Comparison of ENCODE assay signal across 3 cellular contexts in genomic region chr7:35716038-35716803, GRCh38.
TF ChIP-seq lines count a peak whose summit lies in the region.

No MANE protein-coding gene starts in this region.

TF ChIP-seq in GM12891, 5 proteins besides CTCF, POLR2A, EP300 and RAD21:
- TF ChIP-seq POLR2AphosphoS5 (IDR thresholded peaks at IDR 0.05; ENCODE audit: low read depth, low read length) (no peak), TAF1 (IDR thresholded peaks at IDR 0.05; ENCODE audit: low read depth, low read length) (no peak), POU2F2 (IDR thresholded peaks at IDR 0.05; ENCODE audit: low read depth, low read length) (no peak), SPI1 (IDR thresholded peaks at IDR 0.05; ENCODE audit: low read depth, low read length) (no peak), PAX5 (IDR thresholded peaks at IDR 0.05; ENCODE audit: insufficient read depth, low read length, severe bottlenecking) (no peak)

TF ChIP-seq in GM12878, 131 proteins besides CTCF, POLR2A, EP300 and RAD21 (continues in another document):
- TF ChIP-seq KAT2A (conservative IDR thresholded peaks at IDR 0.05; ENCODE audit: control insufficient read depth, low read depth, low read length) (no peak), E2F8 (IDR thresholded peaks at IDR 0.05; ENCODE audit: low read depth, partially characterized antibody) (no peak), CREB1 (IDR thresholded peaks at IDR 0.05; ENCODE audit: low read depth) (no peak), NKRF (conservative IDR thresholded peaks at IDR 0.05) (no peak), ZNF274 (IDR thresholded peaks at IDR 0.05; ENCODE audit: insufficient read depth, insufficient read length) (no peak), SUZ12 (IDR thresholded peaks at IDR 0.05; ENCODE audit: unreplicated experiment) (no peak), REST (IDR thresholded peaks at IDR 0.05; ENCODE audit: low read depth, low read length) (no peak), SKIL (IDR thresholded peaks at IDR 0.05; ENCODE audit: low read depth, poor library complexity, severe bottlenecking) (no peak)

TF ChIP-seq in HepG2, 621 proteins besides CTCF, POLR2A, EP300 and RAD21:
- TF ChIP-seq PLRG1 (conservative IDR thresholded peaks at IDR 0.05): no peak
TF ChIP-seq in HepG2: peak in this region for 0.
